ENCODE assay signal across 12 cellular contexts in genomic region chr1:40939320-40940059, GRCh38. TPM values are rescaled to one million over a fixed set of nuclear protein-coding genes. Genes with fewer than 3 reads are reported as not detected.
A peak's percentile ranks its signal among the peaks of the same experiment; 100 is the strongest.
DNase-seq lines count a peak whose midpoint lies in the region; ATAC-seq and TF ChIP-seq lines count a peak whose summit lies in the region.
"Had no signal": no experiment of that assay in that cellular context is flagged by ENCODE, and none has a peak within 500 bp of the region (broad histone marks: within the 10 kb centered on the region; RNA-seq: fewer than 3 reads in every experiment).

No MANE protein-coding gene starts in this region.

- DNase-seq in Caki2 (ENCODE audit: low read depth) (peak; percentile 41), OCI-M1 (lab: John Stamatoyannopoulos, UW) (peak; percentile 79), fibroblast of pulmonary artery (ENCODE audit: low read depth) (peak; percentile 90), renal cortical epithelial cell (ENCODE audit: low read depth) (peak; percentile 92), NCI-H69 (lab: John Stamatoyannopoulos, UW) (no peak), NCI-H510A (lab: John Stamatoyannopoulos, UW) (no peak), foreskin melanocyte (no peak)
- DNase-seq: DND-41, NCI-H1694 treated with DMSO at 0.1 percent for 48 hours, SK-N-SH had no signal

- no peak overlapping the region for H3K4me3 ChIP-seq in fibroblast of pulmonary artery (replicated peaks; ENCODE audit: low read depth, low read length)
- H3K4me3 ChIP-seq: dorsolateral prefrontal cortex had no signal

- in situ Hi-C loops in Caki2 (cut with HindIII; ENCODE audit: low pct_unique_long_range_greater_than_20kb, low sequenced_read_pairs): loop anchor here (10.0 kb wide), 1 partner anchor 85 kb away; no protein-coding TSS in a partner anchor

- ATAC-seq in GM21619 (IDR thresholded peaks at IDR 0.05; ENCODE audit: unreplicated experiment): no peak

- TF ChIP-seq CTCF in fibroblast of pulmonary artery (IDR thresholded peaks at IDR 0.05; ENCODE audit: low read length, missing control alignments): no peak

RNA-seq across cellular contexts. Expression of gene CTPS1, which starts 40.0 kb away (rescaled TPM):
- 31.7 and 43.6 TPM in 2 replicates for total RNA-seq in Caki2 (2014; rRNA removed; shearing (Covaris generic); ENCODE audit: low replicate concordance)
- 29.5 and 38.2 TPM in 2 replicates for total RNA-seq in renal cortical epithelial cell

Comparison
In these comparisons a context has a peak if more than half of its experiments do, and no peak if none do; other contexts are left out.
1. DNase-seq: peak in Caki2 (single experiment), OCI-M1 (single experiment), fibroblast of pulmonary artery (single experiment) and renal cortical epithelial cell (single experiment); none in NCI-H69 (single experiment), NCI-H510A (single experiment) and foreskin melanocyte (single experiment).